Comparison of ENCODE assay signal across 17 cellular contexts in the genomic region with DNA sequence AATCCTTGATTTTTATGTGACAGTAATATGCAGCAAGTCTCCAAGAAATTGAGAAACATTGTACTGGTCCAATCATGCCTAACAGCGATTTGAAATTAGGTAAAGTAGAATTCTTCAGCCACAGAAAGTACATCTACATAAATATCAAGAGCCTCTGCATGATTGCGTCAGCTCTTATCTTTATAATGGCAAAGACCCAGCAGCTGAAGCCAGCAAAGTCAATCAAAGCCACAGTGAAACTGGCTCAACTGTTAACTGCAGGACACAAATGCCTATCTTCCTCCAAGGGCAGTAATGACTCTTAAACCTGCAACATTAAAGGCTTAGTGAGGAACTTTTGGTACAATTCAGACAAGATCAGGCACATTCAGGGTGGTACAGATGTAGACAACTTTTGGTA.
DNase-seq lines count a peak whose midpoint lies in the region; ATAC-seq and TF ChIP-seq lines count a peak whose summit lies in the region.
"Had no signal": no experiment of that assay in that cellular context is flagged by ENCODE, and none has a peak within 500 bp of the region (broad histone marks: within the 10 kb centered on the region; RNA-seq: fewer than 3 reads in every experiment).

No MANE protein-coding gene starts in this region.

- in situ Hi-C loops in mammary epithelial cell (cut with MboI; ENCODE audit: low sequenced_read_pairs in 2 of 2), result no loop called here

- intact Hi-C loops in MCF 10A (cut with micrococcal nuclease) (no loop called here), mammary epithelial cell (cut with micrococcal nuclease) (no loop called here)

- POLR2A ChIA-PET in MCF 10A (lab: Yijun Ruan, JAX) (no interaction called here), GM10248 (lab: Yijun Ruan, JAX) (no interaction called here)

- no peaks in the 10 kb centered on the region for H4K20me1 ChIP-seq in mammary epithelial cell (ENCODE audit: insufficient read depth, low read length)
- no peaks in the 10 kb centered on the region for H4K20me1 ChIP-seq in smooth muscle cell (ENCODE audit: low read depth)

- H3K36me3 Mint-ChIP-seq in MCF 10A (ENCODE audit: insufficient read depth, unreplicated experiment), result no peaks in the 10 kb centered on the region
- no peaks in the 10 kb centered on the region for H3K36me3 Mint-ChIP-seq in activated T-cell treated with anti-CD3 and anti-CD28 coated beads, Interleukin-2, amount 50 U/mL, for 72 hours (ENCODE audit: insufficient read depth in 2 of 2)

- DNase-seq in MCF 10A (ENCODE audit: unreplicated experiment), result peak; percentile 32
- DNase-seq in mammary epithelial cell, result no peak
- DNase-seq in astrocyte of the hippocampus (ENCODE audit: low read depth, low spot score), result peak; percentile 58
- peak; percentile 26 for DNase-seq in iris pigment epithelial cell (ENCODE audit: low read depth)
- DNase-seq in smooth muscle cell (lab: John Stamatoyannopoulos, UW; ENCODE audit: unreplicated experiment), result no peak
- DNase-seq in activated T-cell treated with anti-CD3 and anti-CD28 coated beads, Interleukin-2, amount 50 U/mL, for 72 hours, result no peak
- no peak for DNase-seq in GM10248 (ENCODE audit: extremely low spot score)
- no peak for DNase-seq in COLO829 (ENCODE audit: low spot score)
- DNase-seq: activated CD4-positive, alpha-beta T cell treated with anti-CD3 and anti-CD28 coated beads, Interleukin-2, amount 50 U/mL, for 4 hours; aorta; Caco-2; esophagus squamous epithelium; GM23248; NCI-H1694 treated with DMSO at 0.1 percent for 48 hours; NK-92 treated with Interleukin-12 subunit alpha and Interleukin-12 subunit beta, amount 100 ng/mL, for 24 hours; SHP77 treated with DMSO at 0.1 percent for 48 hours; T-helper 9 cell had no signal

- H2AFZ ChIP-seq in mammary epithelial cell (ENCODE audit: low read depth, low read length) (no peak overlapping the region), smooth muscle cell (ENCODE audit: low read depth) (peak overlapping the region; percentile 36)
- H2AFZ ChIP-seq: GM23248 had no signal

- H3K79me2 ChIP-seq in mammary epithelial cell (ENCODE audit: insufficient read depth, low read length) (no peaks in the 10 kb centered on the region), smooth muscle cell (ENCODE audit: low read depth) (no peaks in the 10 kb centered on the region)

- dilution Hi-C loops in mammary epithelial cell (cut with HindIII; ENCODE audit: low sequenced_read_pairs), result no loop called here

- BruUV-seq in MCF 10A (replicated peaks; lab: Mats Ljungman, UMichigan) (no TSS peak), mammary epithelial cell (replicated peaks; lab: Mats Ljungman, UMichigan) (no TSS peak)

- no peak overlapping the region for H3K4me3 Mint-ChIP-seq in MCF 10A (ENCODE audit: unreplicated experiment)
- H3K4me3 Mint-ChIP-seq in activated T-cell treated with anti-CD3 and anti-CD28 coated beads, Interleukin-2, amount 50 U/mL, for 72 hours, result no peak overlapping the region

- 45% methylated on average over 2 of the region's 2 CpGs for WGBS in mammary epithelial cell (ENCODE audit: low coverage, missing lambda C conversion rate)
- WGBS in smooth muscle cell (ENCODE audit: low lambda C conversion rate), result 26% methylated on average over 2 of the region's 2 CpGs

- H3K36me3 ChIP-seq in mammary epithelial cell (ENCODE audit: insufficient read depth, low read length) (no peaks in the 10 kb centered on the region), smooth muscle cell (ENCODE audit: low read depth) (no peaks in the 10 kb centered on the region)
- H3K36me3 ChIP-seq: esophagus squamous epithelium had no signal

- no peak overlapping the region for H3K9ac ChIP-seq in mammary epithelial cell (ENCODE audit: insufficient read depth, low read length)
- H3K9ac ChIP-seq in smooth muscle cell (ENCODE audit: low read depth), result no peak overlapping the region
- H3K9ac ChIP-seq: GM23248 had no signal

- no peak overlapping the region for H3K4me2 ChIP-seq in mammary epithelial cell (ENCODE audit: insufficient read depth, low read depth, low read length)
- H3K4me2 ChIP-seq in smooth muscle cell, result no peak overlapping the region

- H3K27ac ChIP-seq in mammary epithelial cell (ENCODE audit: insufficient read depth, low read depth, low read length), result no peak overlapping the region
- no peak overlapping the region for H3K27ac ChIP-seq in smooth muscle cell (ENCODE audit: low read depth)
- H3K27ac ChIP-seq: esophagus squamous epithelium, GM23248 had no signal

- H3K9me3 Mint-ChIP-seq in MCF 10A (ENCODE audit: unreplicated experiment), result no peaks in the 10 kb centered on the region
- H3K9me3 Mint-ChIP-seq in activated T-cell treated with anti-CD3 and anti-CD28 coated beads, Interleukin-2, amount 50 U/mL, for 72 hours, result peaks cover 0 to 4% of the 10 kb centered on the region in 2 donors

- no peak overlapping the region for H3K27ac Mint-ChIP-seq in MCF 10A (ENCODE audit: low read depth, unreplicated experiment)
- H3K27ac Mint-ChIP-seq in activated T-cell treated with anti-CD3 and anti-CD28 coated beads, Interleukin-2, amount 50 U/mL, for 72 hours, result no peak overlapping the region

- ATAC-seq in activated T-cell treated with anti-CD3 and anti-CD28 coated beads, Interleukin-2, amount 50 U/mL, for 72 hours (replicated peaks in 1 of 2), result no peak

- no peaks in the 10 kb centered on the region for H3K9me3 ChIP-seq in mammary epithelial cell (replicated peaks; ENCODE audit: insufficient read depth, low read length)
- H3K9me3 ChIP-seq in smooth muscle cell (replicated peaks; ENCODE audit: low read depth), result no peaks in the 10 kb centered on the region
- H3K9me3 ChIP-seq: Caco-2, esophagus squamous epithelium had no signal

- H3K4me1 ChIP-seq in mammary epithelial cell (ENCODE audit: insufficient read depth, low read length), result no peaks in the 10 kb centered on the region
- H3K4me1 ChIP-seq in smooth muscle cell (ENCODE audit: low read depth), result no peaks in the 10 kb centered on the region
- H3K4me1 ChIP-seq: Caco-2 had no signal

- CTCF ChIA-PET in MCF 10A (lab: Yijun Ruan, JAX), result no interaction called here
- CTCF ChIA-PET in mammary epithelial cell (lab: Charles Lee; ENCODE audit: low non-redundant PET), result no interaction called here
- CTCF ChIA-PET in GM10248 (lab: Yijun Ruan, JAX), result no interaction called here

- H3K27me3 Mint-ChIP-seq in MCF 10A (ENCODE audit: insufficient read depth, unreplicated experiment), result peaks cover 11% of the 10 kb centered on the region
- H3K27me3 Mint-ChIP-seq in activated T-cell treated with anti-CD3 and anti-CD28 coated beads, Interleukin-2, amount 50 U/mL, for 72 hours (ENCODE audit: low read depth), result no peaks in the 10 kb centered on the region

- H3K4me3 ChIP-seq in mammary epithelial cell (replicated peaks in 1 of 3; ENCODE audit: insufficient read depth in 1 of 3, low read depth in 2 of 3, low read length in 3 of 3), result no peak overlapping the region
- H3K4me3 ChIP-seq in smooth muscle cell, result no peak overlapping the region
- H3K4me3 ChIP-seq: esophagus squamous epithelium, GM23248 had no signal

- H3F3A ChIP-seq in smooth muscle cell (ENCODE audit: low read depth), result no peaks in the 10 kb centered on the region

- H3K4me1 Mint-ChIP-seq in MCF 10A (ENCODE audit: insufficient read depth, unreplicated experiment), result peaks cover 8% of the 10 kb centered on the region
- no peaks in the 10 kb centered on the region for H3K4me1 Mint-ChIP-seq in activated T-cell treated with anti-CD3 and anti-CD28 coated beads, Interleukin-2, amount 50 U/mL, for 72 hours (ENCODE audit: low read depth)

- H3K27me3 ChIP-seq in mammary epithelial cell (ENCODE audit: insufficient read depth, low read length), result no peaks in the 10 kb centered on the region
- H3K27me3 ChIP-seq in smooth muscle cell (ENCODE audit: low read depth), result no peaks in the 10 kb centered on the region
- H3K27me3 ChIP-seq: esophagus squamous epithelium had no signal

- TF ChIP-seq CTCF in MCF 10A (IDR thresholded peaks at IDR 0.05; ENCODE audit: unreplicated experiment), result no peak
- no peak for TF ChIP-seq CTCF in mammary epithelial cell (conservative IDR thresholded peaks at IDR 0.05 in 1 of 2, IDR thresholded peaks at IDR 0.05 in 1 of 2; ENCODE audit: extremely low read depth in 1 of 2, insufficient read depth in 1 of 2, low read depth in 1 of 2, low read length in 2 of 2)
- no peak for TF ChIP-seq CTCF in smooth muscle cell (IDR thresholded peaks at IDR 0.05; ENCODE audit: borderline replicate concordance, insufficient read depth, poor library complexity, severe bottlenecking)
- TF ChIP-seq CTCF in GM10248 (IDR thresholded peaks at IDR 0.05; ENCODE audit: control extremely low read depth, extremely low read depth, low read depth, missing control alignments), result no peak

Comparison
In these comparisons a context has a peak if more than half of its experiments do, and no peak if none do; other contexts are left out.
1. DNase-seq: peak in MCF 10A (single experiment), astrocyte of the hippocampus (single experiment) and iris pigment epithelial cell (single experiment); none in mammary epithelial cell (single experiment), smooth muscle cell (single experiment), activated T-cell treated with anti-CD3 and anti-CD28 coated beads, Interleukin-2, amount 50 U/mL, for 72 hours (0 of 2), GM10248 (single experiment) and COLO829 (single experiment).